ENCODE assay signal across 12 cellular contexts in the genomic region with DNA sequence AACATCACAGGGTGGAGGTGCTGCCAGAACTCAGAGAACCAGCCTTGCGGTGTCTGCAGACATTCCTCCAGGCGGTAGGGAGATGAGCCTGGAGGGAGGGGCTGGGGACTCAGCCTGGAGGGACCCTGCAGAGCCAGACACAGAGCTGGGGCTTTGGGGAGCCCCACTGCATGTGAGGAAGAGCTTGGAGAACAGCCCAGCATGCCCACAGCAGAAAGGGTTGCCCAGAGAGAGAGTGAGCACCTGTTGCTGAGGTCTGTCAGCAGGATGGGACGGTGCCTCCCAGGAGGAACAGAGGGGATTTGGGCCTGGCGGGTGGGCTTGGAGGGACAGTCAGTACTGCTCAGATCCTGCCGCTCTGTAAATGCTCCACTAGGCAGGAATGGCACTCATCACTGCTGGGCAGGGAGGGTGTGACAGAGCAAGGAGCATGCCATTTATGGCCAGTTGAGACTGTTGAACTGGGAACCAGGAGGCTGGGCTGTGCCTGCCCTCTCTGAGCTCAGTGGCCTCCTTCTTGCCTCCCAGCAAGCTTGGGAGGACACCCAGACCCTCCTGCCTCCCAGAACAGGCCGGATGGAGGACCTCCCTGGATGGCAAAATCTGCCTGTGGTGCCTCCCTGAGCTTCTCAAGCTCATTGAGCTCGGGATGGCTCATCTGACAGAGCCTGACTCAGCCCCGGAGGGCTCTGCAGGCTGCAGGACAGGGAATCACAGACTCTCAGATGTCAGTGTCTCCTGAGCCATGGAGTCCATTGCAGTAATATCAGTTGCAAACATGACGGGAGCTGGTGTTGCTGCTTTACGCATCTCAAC. TPM values are rescaled to one million over a fixed set of nuclear protein-coding genes. Genes with fewer than 3 reads are reported as not detected.
DNase-seq lines count a peak whose midpoint lies in the region; ATAC-seq and TF ChIP-seq lines count a peak whose summit lies in the region.
"Had no signal": no experiment of that assay in that cellular context is flagged by ENCODE, and none has a peak within 500 bp of the region (broad histone marks: within the 10 kb centered on the region; RNA-seq: fewer than 3 reads in every experiment).

No MANE protein-coding gene starts in this region.

- H2AFZ ChIP-seq in Karpas-422 (ENCODE audit: low read length): no peak overlapping the region

- no peak for TF ChIP-seq CTCF in foreskin keratinocyte (conservative IDR thresholded peaks at IDR 0.05)
- no peak for TF ChIP-seq CTCF in gastrocnemius medialis (IDR thresholded peaks at IDR 0.05 in 4 of 5, conservative IDR thresholded peaks at IDR 0.05 in 1 of 5)

- peaks cover 17% of the 10 kb centered on the region for H3K27me3 Mint-ChIP-seq in CD4-positive, CD25-positive, alpha-beta regulatory T cell

- H3K27ac Mint-ChIP-seq in CD4-positive, CD25-positive, alpha-beta regulatory T cell: peak overlapping the region in 2 of 3 donors; percentile 62 to 86
- H3K27ac Mint-ChIP-seq: memory B cell had no signal

- H3K9me2 ChIP-seq in Karpas-422 (replicated peaks; ENCODE audit: insufficient read depth, low read length): no peaks in the 10 kb centered on the region

- no peaks in the 10 kb centered on the region for H3K36me3 ChIP-seq in CD4-positive, CD25-positive, alpha-beta regulatory T cell (ENCODE audit: control insufficient read depth, insufficient read depth, low read length)
- no peaks in the 10 kb centered on the region for H3K36me3 ChIP-seq in gastrocnemius medialis
- H3K36me3 ChIP-seq in Karpas-422 (ENCODE audit: insufficient read depth, low read length): no peaks in the 10 kb centered on the region

- no peaks in the 10 kb centered on the region for H3K36me3 Mint-ChIP-seq in CD4-positive, CD25-positive, alpha-beta regulatory T cell
- H3K36me3 Mint-ChIP-seq: memory B cell had no signal

- peaks cover 10% of the 10 kb centered on the region for H3K27me3 ChIP-seq in CD4-positive, CD25-positive, alpha-beta regulatory T cell (ENCODE audit: control insufficient read depth, insufficient read depth, low read length)
- H3K27me3 ChIP-seq in foreskin keratinocyte (peaks cover 3% of the 10 kb centered on the region), gastrocnemius medialis (no peaks in the 10 kb centered on the region), Karpas-422 (ENCODE audit: low read length) (no peaks in the 10 kb centered on the region)

- in situ Hi-C loops in gastrocnemius medialis (cut with MboI; ENCODE audit: low sequenced_read_pairs in 4 of 4): loop anchor here (5.0 to 10.0 kb wide), 3 partner anchors 42 to 120 kb away; partner anchors contain the start of gene OR2S2 (in 1 of the 4)

- DNase-seq in CD4-positive, CD25-positive, alpha-beta regulatory T cell: no peak
- DNase-seq in SW480 (ENCODE audit: low spot score): peak; percentile 30
- DNase-seq in foreskin keratinocyte: no peak
- DNase-seq in gastrocnemius medialis: no peak
- DNase-seq in NCI-H1694 treated with DMSO at 0.1 percent for 48 hours (lab: John Stamatoyannopoulos, UW): no peak
- DNase-seq in Karpas-422: no peak
- DNase-seq in stimulated activated CD8-positive, alpha-beta memory T cell treated with anti-CD3 and anti-CD28 coated beads, Interleukin-4, amount 100 ng/mL, for 48 hours: no peak
- DNase-seq: activated CD4-positive, CD25-positive, alpha-beta regulatory T cell; DND-41; NCI-H2171 had no signal

- peaks cover 13 to 56% (median 21%) of the 10 kb centered on the region in 4 donors for H3K4me1 Mint-ChIP-seq in CD4-positive, CD25-positive, alpha-beta regulatory T cell
- H3K4me1 Mint-ChIP-seq: memory B cell had no signal

- H3K79me2 ChIP-seq in Karpas-422 (ENCODE audit: low read length): no peaks in the 10 kb centered on the region

- intact Hi-C loops in gastrocnemius medialis (cut with DNase I; ENCODE audit: low total_unique reads): loop anchor here (5.0 kb wide), 1 partner anchor 117 kb away; no protein-coding TSS in a partner anchor

- peaks cover 43% of the 10 kb centered on the region for H3K4me1 ChIP-seq in CD4-positive, CD25-positive, alpha-beta regulatory T cell (ENCODE audit: control insufficient read depth, insufficient read depth, low read length, poor library complexity, severe bottlenecking)
- H3K4me1 ChIP-seq in foreskin keratinocyte: peaks cover 29% of the 10 kb centered on the region
- peaks cover 43 to 56% of the 10 kb centered on the region in 2 donors for H3K4me1 ChIP-seq in gastrocnemius medialis
- no peaks in the 10 kb centered on the region for H3K4me1 ChIP-seq in Karpas-422 (ENCODE audit: low read length)

- H3K4me3 Mint-ChIP-seq in CD4-positive, CD25-positive, alpha-beta regulatory T cell: peak overlapping the region in 1 of 4 donors; percentile 64
- H3K4me3 Mint-ChIP-seq: memory B cell had no signal

- H3K4me2 ChIP-seq in Karpas-422 (ENCODE audit: low read depth, low read length, poor library complexity, severe bottlenecking): no peak overlapping the region

- no peaks in the 10 kb centered on the region for H4K20me1 ChIP-seq in Karpas-422 (ENCODE audit: insufficient read depth, low read depth, low read length)

- no peak for TF ChIP-seq POLR2A in gastrocnemius medialis (IDR thresholded peaks at IDR 0.05)

- H3K27ac ChIP-seq in CD4-positive, CD25-positive, alpha-beta regulatory T cell (ENCODE audit: insufficient read depth, low read length, poor library complexity, severe bottlenecking): no peak overlapping the region
- H3K27ac ChIP-seq in foreskin keratinocyte (no peak overlapping the region), gastrocnemius medialis (peak overlapping the region; percentile 80 to 87 (median 84)), Karpas-422 (ENCODE audit: low read length) (no peak overlapping the region)

- no peaks in the 10 kb centered on the region for H3K9me3 ChIP-seq in CD4-positive, CD25-positive, alpha-beta regulatory T cell (ENCODE audit: control insufficient read depth in 2 of 2, low read length in 2 of 2)
- no peaks in the 10 kb centered on the region for H3K9me3 ChIP-seq in gastrocnemius medialis
- H3K9me3 ChIP-seq in Karpas-422 (ENCODE audit: low read length): no peaks in the 10 kb centered on the region

- no peak overlapping the region for H3K9ac ChIP-seq in Karpas-422 (ENCODE audit: low read length)

- H3K9me3 Mint-ChIP-seq in CD4-positive, CD25-positive, alpha-beta regulatory T cell: no peaks in the 10 kb centered on the region
- H3K9me3 Mint-ChIP-seq: memory B cell had no signal

- H3K4me3 ChIP-seq in CD4-positive, CD25-positive, alpha-beta regulatory T cell (ENCODE audit: low read depth, low read length): no peak overlapping the region
- H3K4me3 ChIP-seq in gastrocnemius medialis (no peak overlapping the region), Karpas-422 (ENCODE audit: low read length) (no peak overlapping the region)

- no peak for ATAC-seq in CD4-positive, CD25-positive, alpha-beta regulatory T cell (ENCODE audit: low read depth in 2 of 2)
- ATAC-seq in foreskin keratinocyte (peak; percentile 69), gastrocnemius medialis (no peak), HG03469 (IDR thresholded peaks at IDR 0.05; ENCODE audit: unreplicated experiment) (no peak)

RNA-seq across cellular contexts. Expression of gene HRCT1, which starts 0.8 kb away (rescaled TPM):
- not detected for total RNA-seq in CD4-positive, CD25-positive, alpha-beta regulatory T cell
- not detected for polyA plus RNA-seq in CD4-positive, CD25-positive, alpha-beta regulatory T cell
- total RNA-seq in foreskin keratinocyte (0.34 and 0.74 TPM in 2 replicates), gastrocnemius medialis (1 to 10 TPM in 3 of 4 donors, not detected in 1; 3.2 to 5.1 (median 3.3) TPM)
- polyA plus RNA-seq in foreskin keratinocyte: 0.86 and 1.2 TPM in 2 replicates
- not detected in 2 replicates for total RNA-seq in Karpas-422 (2014; rRNA removed; shearing (Covaris generic); ENCODE audit: low replicate concordance)

RNA-seq across cellular contexts. Expression of gene SPAAR, which starts 4.1 kb away (rescaled TPM):
- total RNA-seq in CD4-positive, CD25-positive, alpha-beta regulatory T cell: not detected
- not detected for polyA plus RNA-seq in CD4-positive, CD25-positive, alpha-beta regulatory T cell
- total RNA-seq in foreskin keratinocyte: not detected in 2 replicates
- polyA plus RNA-seq in foreskin keratinocyte: not detected in 2 replicates
- 1 to 10 TPM; 1.3 to 4.4 (median 2.5) TPM for total RNA-seq in gastrocnemius medialis
- not detected in 2 replicates for total RNA-seq in Karpas-422 (2014; rRNA removed; shearing (Covaris generic); ENCODE audit: low replicate concordance)

RNA-seq across cellular contexts. Expression of gene OR13J1, which starts 35.0 kb away (rescaled TPM):
- total RNA-seq in CD4-positive, CD25-positive, alpha-beta regulatory T cell: not detected
- not detected for polyA plus RNA-seq in CD4-positive, CD25-positive, alpha-beta regulatory T cell
- total RNA-seq in foreskin keratinocyte (not detected in 2 replicates), gastrocnemius medialis (not detected)
- polyA plus RNA-seq in foreskin keratinocyte: not detected in 2 replicates
- total RNA-seq in Karpas-422 (2014; rRNA removed; shearing (Covaris generic); ENCODE audit: low replicate concordance): not detected in 2 replicates

RNA-seq across cellular contexts. Expression of gene OR2S2, which starts 52.8 kb away (rescaled TPM):
- total RNA-seq in CD4-positive, CD25-positive, alpha-beta regulatory T cell: not detected
- not detected for polyA plus RNA-seq in CD4-positive, CD25-positive, alpha-beta regulatory T cell
- not detected in 2 replicates for total RNA-seq in foreskin keratinocyte
- not detected in 2 replicates for polyA plus RNA-seq in foreskin keratinocyte
- not detected for total RNA-seq in gastrocnemius medialis
- not detected in 2 replicates for total RNA-seq in Karpas-422 (2014; rRNA removed; shearing (Covaris generic); ENCODE audit: low replicate concordance)

Comparison
In these comparisons a context has a peak if more than half of its experiments do, and no peak if none do; other contexts are left out.
1. H3K27ac ChIP-seq: peak in gastrocnemius medialis (4 of 4); none in CD4-positive, CD25-positive, alpha-beta regulatory T cell (single experiment), foreskin keratinocyte (single experiment) and Karpas-422 (single experiment).